In the genomic region with DNA sequence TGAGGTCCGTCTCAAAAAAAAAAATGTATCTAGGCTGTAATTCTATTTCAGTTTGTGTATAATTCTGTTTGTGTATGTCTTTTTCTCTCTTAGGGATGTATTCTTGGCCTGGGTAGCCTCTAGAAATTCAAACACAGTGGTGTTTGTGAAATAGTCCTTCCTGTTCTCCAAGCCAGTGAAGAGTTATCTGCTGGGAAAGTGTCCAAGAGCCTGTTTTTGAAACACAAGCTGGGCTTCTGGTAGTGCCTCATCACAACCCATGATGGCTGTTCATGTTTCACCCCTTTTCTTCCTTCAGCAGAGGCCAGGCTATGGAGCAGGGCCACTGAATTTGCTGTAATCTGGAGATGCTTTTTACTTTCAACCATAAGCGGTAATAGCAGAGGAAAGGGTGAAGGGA, we compare ENCODE assay signal across 30 cellular contexts. TPM values are rescaled to one million over a fixed set of nuclear protein-coding genes. Genes with fewer than 3 reads are reported as not detected.
DNase-seq lines count a peak whose midpoint lies in the region; ATAC-seq and TF ChIP-seq lines count a peak whose summit lies in the region.
"Had no signal": no experiment of that assay in that cellular context is flagged by ENCODE, and none has a peak within 500 bp of the region (broad histone marks: within the 10 kb centered on the region; RNA-seq: fewer than 3 reads in every experiment).

No MANE protein-coding gene starts in this region.

- H3K27ac Mint-ChIP-seq in WTC11, result peak overlapping the region; percentile 50
- H3K27ac Mint-ChIP-seq: activated CD8-positive, alpha-beta T cell treated with anti-CD3 and anti-CD28 coated beads for 36 hours; activated naive CD8-positive, alpha-beta T cell; activated T-helper 2 cell treated with anti-CD3 and anti-CD28 coated beads, Interferon-gamma antibody, Interleukin-2, Interleukin-4, amounts not matched to agents 10 μg/mL and 5 μg/mL and 100 μg/mL, durations not matched to agents 14 hours and 24 hours and 36 hours; naive B cell had no signal

- no peak overlapping the region for H3K4me3 Mint-ChIP-seq in WTC11
- H3K4me3 Mint-ChIP-seq: activated CD8-positive, alpha-beta T cell treated with anti-CD3 and anti-CD28 coated beads for 36 hours; activated naive CD8-positive, alpha-beta T cell; naive B cell; stimulated activated naive CD8-positive, alpha-beta T cell treated with anti-CD3 and anti-CD28 coated beads, Interleukin-15, amount 100 ng/mL, for 72 hours had no signal

- H3K9ac ChIP-seq in mesendoderm (ENCODE audit: low read length), result no peak overlapping the region
- H3K9ac ChIP-seq: SK-N-SH had no signal

- H3K4me1 ChIP-seq in lower lobe of right lung, result peaks cover 6% of the 10 kb centered on the region
- H3K4me1 ChIP-seq in mesendoderm (ENCODE audit: control insufficient read depth, low read depth, low read length), result no peaks in the 10 kb centered on the region
- H3K4me1 ChIP-seq: ascending aorta, BE2C, heart right ventricle, psoas muscle had no signal

- no peaks in the 10 kb centered on the region for H3K9me3 ChIP-seq in lower lobe of right lung
- H3K9me3 ChIP-seq: ascending aorta, BE2C, heart right ventricle, psoas muscle, SK-N-SH had no signal

- no peak overlapping the region for H2BK120ac ChIP-seq in mesendoderm (ENCODE audit: low read depth, low read length)

- no peaks in the 10 kb centered on the region for H3K79me2 ChIP-seq in mesendoderm (ENCODE audit: control insufficient read depth, insufficient read depth, low read length)

- WGBS in mesendoderm (ENCODE audit: extremely low coverage, insufficient coverage, low lambda C conversion rate), result no CpG with 5 or more reads among the region's 2 CpGs

- no peak overlapping the region for H3K4me3 ChIP-seq in AG10803 (ENCODE audit: low read length)
- no peak overlapping the region for H3K4me3 ChIP-seq in fibroblast of mammary gland (ENCODE audit: control insufficient read depth, low read depth, low read length)
- H3K4me3 ChIP-seq in lower lobe of right lung, result no peak overlapping the region
- H3K4me3 ChIP-seq in mesendoderm (ENCODE audit: low read length), result no peak overlapping the region
- H3K4me3 ChIP-seq: ascending aorta, heart right ventricle, psoas muscle had no signal

- intact Hi-C loops in lower lobe of right lung (cut with DNase I), result no loop called here

- no peaks in the 10 kb centered on the region for H3K9me3 Mint-ChIP-seq in WTC11
- H3K9me3 Mint-ChIP-seq: activated CD8-positive, alpha-beta T cell treated with anti-CD3 and anti-CD28 coated beads for 36 hours; activated T-helper 2 cell treated with anti-CD3 and anti-CD28 coated beads, Interferon-gamma antibody, Interleukin-2, Interleukin-4, amounts not matched to agents 10 μg/mL and 5 μg/mL and 100 μg/mL, durations not matched to agents 14 hours and 24 hours and 36 hours; naive B cell; stimulated activated naive CD8-positive, alpha-beta T cell treated with anti-CD3 and anti-CD28 coated beads, Interleukin-15, amount 100 ng/mL, for 72 hours had no signal

- no peaks in the 10 kb centered on the region for H3K79me1 ChIP-seq in mesendoderm (ENCODE audit: low read length)

- CTCF ChIA-PET in WTC11 (lab: Charles Lee), result interaction anchor here (1.3 kb wide), 1 partner anchor 15 kb away, joined by 4 read pairs; a partner anchor contains a TSS

- no peak overlapping the region for H2BK15ac ChIP-seq in mesendoderm (replicated peaks; ENCODE audit: low read depth)

- peaks cover 26% of the 10 kb centered on the region for H3K4me1 Mint-ChIP-seq in WTC11

- H2AK5ac ChIP-seq in mesendoderm (ENCODE audit: low read length), result no peak overlapping the region

- H4K8ac ChIP-seq in mesendoderm (ENCODE audit: low read depth, low read length), result no peak overlapping the region

- H3K4me2 ChIP-seq in mesendoderm (ENCODE audit: low read length), result no peak overlapping the region
- H3K4me2 ChIP-seq: SK-N-SH had no signal

- H2BK5ac ChIP-seq in mesendoderm (ENCODE audit: low read length), result no peak overlapping the region

- no peak overlapping the region for H3K18ac ChIP-seq in mesendoderm (ENCODE audit: low read length)

- POLR2A ChIA-PET in WTC11 (lab: Charles Lee), result interaction anchor here (1.4 kb wide), 1 partner anchor 29 kb away, joined by 3 read pairs; a partner anchor contains a TSS

- H3K23ac ChIP-seq in mesendoderm (ENCODE audit: low read length), result no peak overlapping the region

- DNase-seq in AG10803 (ENCODE audit: low read depth) (peak; percentile 31), WTC11 (ENCODE audit: low spot score) (no peak), fibroblast of mammary gland (ENCODE audit: low read depth) (peak; percentile 39), lower lobe of right lung (no peak), NCI-H146 (lab: John Stamatoyannopoulos, UW) (no peak), DMS53 treated with DMSO at 0.1 percent for 48 hours (lab: John Stamatoyannopoulos, UW; ENCODE audit: unreplicated experiment) (no peak), mesendoderm (no peak)
- DNase-seq: activated CD8-positive, alpha-beta T cell treated with anti-CD3 and anti-CD28 coated beads for 36 hours; BE2C; caudate nucleus; dermis blood vessel endothelial cell; DMS153; H7; heart right ventricle; mesenchymal stem cell; naive B cell; NCI-H1092 treated with DMSO at 0.1 percent for 48 hours; NCI-H2081; NCI-H446 treated with DMSO at 0.1 percent for 48 hours; NCI-H82; nucleus accumbens; OCI-M1; psoas muscle; SK-N-SH; stimulated activated naive CD8-positive, alpha-beta T cell treated with anti-CD3 and anti-CD28 coated beads, Interleukin-15, amount 100 ng/mL, for 72 hours; T-helper 2 cell had no signal

- H3K27me3 ChIP-seq in lower lobe of right lung (ENCODE audit: low read depth), result no peaks in the 10 kb centered on the region
- H3K27me3 ChIP-seq in mesendoderm (ENCODE audit: insufficient read depth, low read length, poor library complexity), result no peaks in the 10 kb centered on the region
- H3K27me3 ChIP-seq: ascending aorta, BE2C, heart right ventricle had no signal

- no peak overlapping the region for H3K56ac ChIP-seq in mesendoderm (ENCODE audit: low read length)

- no peak overlapping the region for H4K5ac ChIP-seq in mesendoderm (ENCODE audit: low read length)

- H3K27me3 Mint-ChIP-seq in WTC11 (ENCODE audit: low read depth), result no peaks in the 10 kb centered on the region
- H3K27me3 Mint-ChIP-seq: activated CD8-positive, alpha-beta T cell treated with anti-CD3 and anti-CD28 coated beads for 36 hours; activated naive CD8-positive, alpha-beta T cell; naive B cell; stimulated activated naive CD8-positive, alpha-beta T cell treated with anti-CD3 and anti-CD28 coated beads, Interleukin-15, amount 100 ng/mL, for 72 hours had no signal

- H3K27ac ChIP-seq in lower lobe of right lung (peak overlapping the region; percentile 54), mesendoderm (ENCODE audit: low read depth, low read length) (no peak overlapping the region)
- H3K27ac ChIP-seq: ascending aorta, heart right ventricle, psoas muscle had no signal

- H3K36me3 ChIP-seq in lower lobe of right lung (peaks cover 100% of the 10 kb centered on the region), mesendoderm (ENCODE audit: control insufficient read depth, insufficient read depth, low read length) (peaks cover 17% of the 10 kb centered on the region)

- no peak overlapping the region for H3K4ac ChIP-seq in mesendoderm (ENCODE audit: low read depth, low read length)

- H3K36me3 Mint-ChIP-seq in WTC11, result peaks cover 82% of the 10 kb centered on the region

- TF ChIP-seq CTCF in AG10803 (conservative IDR thresholded peaks at IDR 0.05; ENCODE audit: low read length) (no peak), WTC11 (IDR thresholded peaks at IDR 0.05) (no peak), fibroblast of mammary gland (conservative IDR thresholded peaks at IDR 0.05; ENCODE audit: control insufficient read depth, insufficient read depth, low read depth, low read length) (no peak), lower lobe of right lung (IDR thresholded peaks at IDR 0.05) (no peak)

- ATAC-seq in WTC11 (no peak), lower lobe of right lung (peak; percentile 34 to 41), HG03354 (IDR thresholded peaks at IDR 0.05; ENCODE audit: poor library complexity, severe bottlenecking, unreplicated experiment) (no peak)
- ATAC-seq: activated CD8-positive, alpha-beta T cell treated with anti-CD3 and anti-CD28 coated beads for 36 hours; stimulated activated naive CD8-positive, alpha-beta T cell treated with anti-CD3 and anti-CD28 coated beads, Interleukin-15, amount 100 ng/mL, for 72 hours had no signal

TF ChIP-seq in WTC11, 78 proteins besides CTCF, POLR2A, EP300 and RAD21 (continues in another document):
- TF ChIP-seq NR2C2 (CRISPR knock-in tag; IDR thresholded peaks at IDR 0.05) (no peak), CBFB (CRISPR knock-in tag; IDR thresholded peaks at IDR 0.05; ENCODE audit: low read depth) (no peak), GABPB1 (CRISPR knock-in tag; IDR thresholded peaks at IDR 0.05) (no peak), JAZF1 (CRISPR knock-in tag; IDR thresholded peaks at IDR 0.05) (no peak)

RNA-seq across cellular contexts. Expression of a gene that starts 14.7 kb away (rescaled TPM):
- 87.2 to 93.2 TPM (median 89.5 TPM) in 3 replicates for total RNA-seq in WTC11 (2021)
- 47.8 TPM for total RNA-seq in lower lobe of right lung
- 52.9 TPM for polyA plus RNA-seq in mesendoderm (2013, experiment 1 of 2)
- polyA plus RNA-seq in mesendoderm (2013, experiment 2 of 2), result 52.6 TPM

RNA-seq across cellular contexts. Expression of a gene that starts 19.5 kb away (rescaled TPM):
- total RNA-seq in WTC11 (2021) (49.1 to 53.0 TPM (median 52.4 TPM) in 3 replicates), lower lobe of right lung (72.2 TPM)
- polyA plus RNA-seq in mesendoderm (2013, experiment 1 of 2), result 37.1 TPM
- polyA plus RNA-seq in mesendoderm (2013, experiment 2 of 2), result 39.4 TPM

RNA-seq across cellular contexts. Expression of a gene that starts 19.7 kb away (rescaled TPM):
- total RNA-seq in WTC11 (2021) (29.6 to 33.3 TPM (median 31.7 TPM) in 3 replicates), lower lobe of right lung (30.7 TPM)
- 12.2 TPM for polyA plus RNA-seq in mesendoderm (2013, experiment 1 of 2)
- polyA plus RNA-seq in mesendoderm (2013, experiment 2 of 2), result 12.8 TPM

RNA-seq across cellular contexts. Expression of a gene that starts 29.7 kb away (rescaled TPM):
- 239 to 307 TPM (median 288 TPM) in 3 replicates for total RNA-seq in WTC11 (2021)
- 7.1 TPM for total RNA-seq in lower lobe of right lung
- 101 TPM for polyA plus RNA-seq in mesendoderm (2013, experiment 1 of 2)
- 101 TPM for polyA plus RNA-seq in mesendoderm (2013, experiment 2 of 2)

RNA-seq across cellular contexts. Expression of a gene that starts 40.5 kb away (rescaled TPM):
- 119 to 133 TPM (median 119 TPM) in 3 replicates for total RNA-seq in WTC11 (2021)
- total RNA-seq in lower lobe of right lung, result 74.6 TPM
- polyA plus RNA-seq in mesendoderm (2013, experiment 1 of 2), result 48.8 TPM
- 46.9 TPM for polyA plus RNA-seq in mesendoderm (2013, experiment 2 of 2)

Comparison
In these comparisons a context has a peak if more than half of its experiments do, and no peak if none do; other contexts are left out.
1. DNase-seq: peak in AG10803 (single experiment) and fibroblast of mammary gland (single experiment); none in WTC11 (single experiment), lower lobe of right lung (single experiment), NCI-H146 (single experiment), DMS53 treated with DMSO at 0.1 percent for 48 hours (single experiment) and mesendoderm (single experiment).
2. ATAC-seq: peak in lower lobe of right lung (2 of 2); none in WTC11 (single experiment) and HG03354 (single experiment).